In the genomic region with DNA sequence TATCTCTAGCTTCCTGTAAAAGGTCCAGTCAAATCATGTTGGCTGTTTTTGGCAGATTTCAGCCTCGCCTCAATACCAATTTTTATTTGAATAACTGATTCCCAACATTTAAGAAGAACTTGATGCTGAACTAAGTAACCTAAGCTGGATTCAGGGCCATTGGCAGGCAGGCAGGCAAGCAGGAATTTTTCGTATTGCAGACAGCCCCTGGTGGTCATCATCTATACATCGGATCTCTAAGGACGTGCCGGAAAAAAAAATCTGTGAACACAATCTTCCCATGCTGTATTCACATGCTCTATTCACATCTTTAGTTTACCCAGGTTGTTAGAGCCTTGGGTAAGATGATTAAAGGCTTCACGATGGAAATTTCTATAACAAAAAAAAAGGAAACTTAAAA, we compare ENCODE assay signal across 14 cellular contexts. TPM values are rescaled to one million over a fixed set of nuclear protein-coding genes. Genes with fewer than 3 reads are reported as not detected.
DNase-seq lines count a peak whose midpoint lies in the region; ATAC-seq, FAIRE-seq and TF ChIP-seq lines count a peak whose summit lies in the region.
"Had no signal": no experiment of that assay in that cellular context is flagged by ENCODE, and none has a peak within 500 bp of the region (broad histone marks: within the 10 kb centered on the region; RNA-seq: fewer than 3 reads in every experiment).

No MANE protein-coding gene starts in this region.

- H3K9me3 ChIP-seq in Panc1 (ENCODE audit: control insufficient read depth, insufficient read depth, low read depth, low read length) (no peaks in the 10 kb centered on the region), endothelial cell of umbilical vein (replicated peaks; ENCODE audit: control insufficient read depth, insufficient read depth, low read length) (no peaks in the 10 kb centered on the region), osteoblast (ENCODE audit: low read depth, low read length) (no peaks in the 10 kb centered on the region), kidney (ENCODE audit: control insufficient read depth in 1 of 2, low read length in 2 of 2) (no peaks in the 10 kb centered on the region)
- H3K9me3 ChIP-seq: lower lobe of right lung had no signal

- DNase-seq in DMS53 (lab: John Stamatoyannopoulos, UW) (peak; percentile 24), DMS53 treated with DMSO at 0.1 percent for 48 hours (lab: John Stamatoyannopoulos, UW; ENCODE audit: unreplicated experiment) (no peak), Panc1 (ENCODE audit: low read depth, low spot score) (no peak), endothelial cell of umbilical vein (ENCODE audit: low read depth, low spot score) (peak; percentile 11), osteoblast (ENCODE audit: insufficient read length, low spot score, missing footprints) (no peak), amygdala (lab: John Stamatoyannopoulos, UW) (no peak), kidney (no peak)
- DNase-seq in stimulated activated CD8-positive, alpha-beta memory T cell treated with anti-CD3 and anti-CD28 coated beads, Interleukin-4, amount 100 ng/mL, for 48 hours = no peak
- DNase-seq: activated CD4-positive, alpha-beta T cell treated with anti-CD3 and anti-CD28 coated beads for 48 hours; erythroblast; lower lobe of right lung; SHP77 treated with DMSO at 0.1 percent for 48 hours had no signal

- H3K9ac ChIP-seq in endothelial cell of umbilical vein (replicated peaks; ENCODE audit: extremely low read depth, insufficient read depth, low read length) (no peak overlapping the region), kidney (ENCODE audit: low read length in 2 of 2) (no peak overlapping the region)

- H3K27ac ChIP-seq in Panc1 (ENCODE audit: low read length) (no peak overlapping the region), endothelial cell of umbilical vein (ENCODE audit: insufficient read depth, low read depth, low read length) (no peak overlapping the region), osteoblast (ENCODE audit: low read depth, low read length) (no peak overlapping the region), kidney (ENCODE audit: low read depth in 2 of 2, low read length in 2 of 2) (no peak overlapping the region)
- H3K27ac ChIP-seq: lower lobe of right lung had no signal

- dilution Hi-C loops in endothelial cell of umbilical vein (cut with MboI; ENCODE audit: extremely low pct_ligation_motif_present, low sequenced_read_pairs) = loop anchor here (10.0 kb wide), 1 partner anchor 245 kb away; no protein-coding TSS in a partner anchor

- H3K27me3 ChIP-seq in Panc1 (ENCODE audit: control insufficient read depth, insufficient read depth, low read length) = no peaks in the 10 kb centered on the region
- H3K27me3 ChIP-seq in endothelial cell of umbilical vein (ENCODE audit: control insufficient read depth in 2 of 2, insufficient read depth in 2 of 2, low read length in 2 of 2) = no peaks in the 10 kb centered on the region
- H3K27me3 ChIP-seq in osteoblast (ENCODE audit: insufficient read depth, low read length) = no peaks in the 10 kb centered on the region

- no peak for FAIRE-seq in endothelial cell of umbilical vein (lab: Jason Lieb, UNC)
- no peak for FAIRE-seq in kidney (lab: Jason Lieb, UNC)
- FAIRE-seq: HTR-8/SVneo had no signal

- in situ Hi-C loops in Panc1 (cut with HindIII; ENCODE audit: low pct_unique_long_range_greater_than_20kb, low sequenced_read_pairs) = no loop called here

- no peak for TF ChIP-seq POLR2A in endothelial cell of umbilical vein (IDR thresholded peaks at IDR 0.05; ENCODE audit: low read depth, low read length)

- no peak overlapping the region for H3K4me3 ChIP-seq in Panc1 (ENCODE audit: low read depth in 2 of 2, low read length in 2 of 2)
- H3K4me3 ChIP-seq in endothelial cell of umbilical vein (replicated peaks in 1 of 3; ENCODE audit: insufficient read depth in 1 of 3, low read depth in 1 of 3, low read length in 3 of 3) = no peak overlapping the region
- no peak overlapping the region for H3K4me3 ChIP-seq in osteoblast (ENCODE audit: insufficient read depth, low read length)
- no peak overlapping the region for H3K4me3 ChIP-seq in kidney (ENCODE audit: low read length in 2 of 2)
- H3K4me3 ChIP-seq: lower lobe of right lung had no signal

- H2AFZ ChIP-seq in endothelial cell of umbilical vein (ENCODE audit: low read depth, low read length) (no peak overlapping the region), osteoblast (ENCODE audit: low read length) (no peak overlapping the region)

- no peak for ATAC-seq in Panc1
- ATAC-seq: activated naive CD4-positive, alpha-beta T cell treated with anti-CD3 and anti-CD28 coated beads, Interleukin-2, amount 50 U/mL, for 72 hours; lower lobe of right lung had no signal

- no peaks in the 10 kb centered on the region for H3K9me1 ChIP-seq in endothelial cell of umbilical vein (replicated peaks; ENCODE audit: control insufficient read depth, extremely low read depth, insufficient read depth, low read length)

- POLR2A ChIA-PET in Panc1 (lab: Charles Lee) (no interaction called here), endothelial cell of umbilical vein (lab: Charles Lee) (no interaction called here)

- H3K79me2 ChIP-seq in endothelial cell of umbilical vein (ENCODE audit: control insufficient read depth, insufficient read depth, low read length) (peaks cover 8% of the 10 kb centered on the region), osteoblast (ENCODE audit: insufficient read depth, low read length) (peaks cover 16% of the 10 kb centered on the region)

- BruUV-seq in Panc1 (replicated peaks; lab: Mats Ljungman, UMichigan) = no TSS peak
- no TSS peak for BruUV-seq in endothelial cell of umbilical vein (replicated peaks; lab: Mats Ljungman, UMichigan)

- H4K20me1 ChIP-seq in endothelial cell of umbilical vein (replicated peaks; ENCODE audit: control insufficient read depth, extremely low read depth, insufficient read depth, low read length) (no peaks in the 10 kb centered on the region), osteoblast (ENCODE audit: insufficient read depth, low read length) (peaks cover 5% of the 10 kb centered on the region)

- peaks cover 28% of the 10 kb centered on the region for H3K36me3 ChIP-seq in Panc1 (ENCODE audit: control insufficient read depth, insufficient read depth, low read length)
- H3K36me3 ChIP-seq in endothelial cell of umbilical vein (ENCODE audit: control insufficient read depth in 2 of 2, extremely low read depth in 1 of 2, insufficient read depth in 2 of 2, low read length in 2 of 2) = peaks cover 10 to 32% of the 10 kb centered on the region in 2 experiments
- H3K36me3 ChIP-seq in osteoblast (ENCODE audit: insufficient read depth, low read length) = peaks cover 59% of the 10 kb centered on the region
- H3K36me3 ChIP-seq in kidney (ENCODE audit: control insufficient read depth in 1 of 2, insufficient read depth in 2 of 2, low read length in 2 of 2) = peaks cover 8 to 13% of the 10 kb centered on the region in 2 donors

- CTCF ChIA-PET in Panc1 (lab: Charles Lee) (no interaction called here), endothelial cell of umbilical vein (lab: Charles Lee) (interaction anchor here (0.7 to 2.4 kb wide), 5 partner anchors 230 to 257 kb away, joined by 3 to 15 read pairs (median 8); partner anchors contain the start of gene NEMF)

- H3K4me1 ChIP-seq in Panc1 (ENCODE audit: control insufficient read depth, insufficient read depth, low read length) = no peaks in the 10 kb centered on the region; the same call in 1 of the 2 replicates
- H3K4me1 ChIP-seq in endothelial cell of umbilical vein (ENCODE audit: control insufficient read depth, extremely low read depth, insufficient read depth, low read length) = no peaks in the 10 kb centered on the region
- H3K4me1 ChIP-seq in osteoblast (ENCODE audit: insufficient read depth, low read length) = peaks cover 3% of the 10 kb centered on the region
- peaks cover 0 to 4% of the 10 kb centered on the region in 2 donors for H3K4me1 ChIP-seq in kidney (ENCODE audit: control insufficient read depth in 1 of 2, insufficient read depth in 1 of 2, low read depth in 1 of 2, low read length in 2 of 2)
- H3K4me1 ChIP-seq: lower lobe of right lung had no signal

- TF ChIP-seq CTCF in Panc1 (IDR thresholded peaks at IDR 0.05) = peak; percentile 37; the same call in 1 of the 2 replicates
- TF ChIP-seq CTCF in endothelial cell of umbilical vein (IDR thresholded peaks at IDR 0.05; ENCODE audit: extremely low read depth in 1 of 2, insufficient read depth in 1 of 2, low read depth in 1 of 2, low read length in 2 of 2) = peak in 1 of 2 donors; percentile 23
- TF ChIP-seq CTCF in osteoblast (IDR thresholded peaks at IDR 0.05; ENCODE audit: extremely low read depth, low read depth, low read length) = peak; percentile 48
- no peak for TF ChIP-seq CTCF in kidney (IDR thresholded peaks at IDR 0.05; ENCODE audit: borderline replicate concordance, extremely low read depth, insufficient read depth)

- intact Hi-C loops in Panc1 (cut with micrococcal nuclease; ENCODE audit: unreplicated experiment) (loop anchor here (5.0 to 10.0 kb wide), 2 partner anchors 135 to 212 kb away; no protein-coding TSS in a partner anchor), endothelial cell of umbilical vein (cut with micrococcal nuclease) (loop anchor here (5.0 kb wide), 1 partner anchor 107 kb away; no protein-coding TSS in a partner anchor), kidney (cut with DNase I) (no loop called here)

- H3K4me2 ChIP-seq in endothelial cell of umbilical vein (ENCODE audit: insufficient read depth, low read length) = no peak overlapping the region
- H3K4me2 ChIP-seq in osteoblast (ENCODE audit: insufficient read depth, low read length) = no peak overlapping the region

TF ChIP-seq in endothelial cell of umbilical vein, 7 proteins besides CTCF, POLR2A, EP300 and RAD21 (continues in another document):
- TF ChIP-seq POLR2AphosphoS5 (IDR thresholded peaks at IDR 0.05; ENCODE audit: insufficient read depth, low read depth, low read length) = no peak
- no peak for TF ChIP-seq MYC (IDR thresholded peaks at IDR 0.05; ENCODE audit: low read depth, low read length)
- no peak for TF ChIP-seq MAX (IDR thresholded peaks at IDR 0.05; ENCODE audit: insufficient read depth, insufficient read length)

RNA-seq across cellular contexts. Expression of gene VCPKMT, which starts 7.0 kb away (rescaled TPM):
- total RNA-seq in Panc1 (2021; ENCODE audit: unreplicated experiment) = 6.1 TPM
- 3.7 TPM for polyA plus RNA-seq in Panc1 (2012; ENCODE audit: insufficient read length)
- 6.9 and 9.2 TPM in 2 replicates for total RNA-seq in endothelial cell of umbilical vein
- polyA plus RNA-seq in endothelial cell of umbilical vein = 2.6 and 3.5 TPM in 2 replicates
- 2.3 and 3.7 TPM in 2 replicates for polyA plus RNA-seq in endothelial cell of umbilical vein (2011; cell fraction: cytosol; rRNA removed)
- 11.6 and 13.9 TPM in 2 replicates for polyA plus RNA-seq in endothelial cell of umbilical vein (2011; cell fraction: nucleus; rRNA removed)
- 5.3 and 5.8 TPM in 2 replicates for polyA plus RNA-seq in endothelial cell of umbilical vein (2012)
- 3.1 and 5.1 TPM in 2 replicates for polyA minus RNA-seq in endothelial cell of umbilical vein
- polyA minus RNA-seq in endothelial cell of umbilical vein (2011; cell fraction: cytosol; rRNA and poly(A)+ RNA removed) = 2.7 TPM
- 7.5 and 8.9 TPM in 2 replicates for polyA minus RNA-seq in endothelial cell of umbilical vein (2011; cell fraction: nucleus; rRNA and poly(A)+ RNA removed)
- 5.4 and 5.6 TPM in 2 replicates for total RNA-seq in osteoblast
- 8.3 TPM for total RNA-seq in kidney
- polyA plus RNA-seq in kidney (ENCODE audit: insufficient read depth, low read depth, low replicate concordance) = 8.0 TPM

Comparison
In these comparisons a context has a peak if more than half of its experiments do, and no peak if none do; other contexts are left out.
1. DNase-seq: peak in DMS53 (single experiment) and endothelial cell of umbilical vein (single experiment); none in DMS53 treated with DMSO at 0.1 percent for 48 hours (single experiment), Panc1 (single experiment), osteoblast (single experiment), stimulated activated CD8-positive, alpha-beta memory T cell treated with anti-CD3 and anti-CD28 coated beads, Interleukin-4, amount 100 ng/mL, for 48 hours (single experiment), amygdala (0 of 56) and kidney (single experiment).